14 cellular contexts compared by ENCODE assay signal in genomic region chr3:171860830-171861535, GRCh38. TPM values are rescaled to one million over a fixed set of nuclear protein-coding genes. Genes with fewer than 3 reads are reported as not detected.
A peak's percentile ranks its signal among the peaks of the same experiment; 100 is the strongest.
DNase-seq lines count a peak whose midpoint lies in the region; ATAC-seq and TF ChIP-seq lines count a peak whose summit lies in the region.
"Had no signal": no experiment of that assay in that cellular context is flagged by ENCODE, and none has a peak within 500 bp of the region (broad histone marks: within the 10 kb centered on the region; RNA-seq: fewer than 3 reads in every experiment).

No MANE protein-coding gene starts in this region.

- H3K27me3 ChIP-seq in left lung (no peaks in the 10 kb centered on the region), thyroid gland (no peaks in the 10 kb centered on the region), Peyer's patch (no peaks in the 10 kb centered on the region)

- WGBS in thyroid gland, 2 donors, result 9 to 15% methylated on average over 6 of the region's 6 CpGs

- no peak for TF ChIP-seq POLR2A in thyroid gland (IDR thresholded peaks at IDR 0.05)
- TF ChIP-seq POLR2A in Peyer's patch (IDR thresholded peaks at IDR 0.05), result no peak

- no peaks in the 10 kb centered on the region for H3K36me3 ChIP-seq in left lung
- H3K36me3 ChIP-seq in thyroid gland, result no peaks in the 10 kb centered on the region
- H3K36me3 ChIP-seq in Peyer's patch, result no peaks in the 10 kb centered on the region
- H3K36me3 ChIP-seq: WERI-Rb-1 had no signal

- H3K27ac ChIP-seq in left lung (peak overlapping the region in 1 of 2 donors; percentile 46), thyroid gland (peak overlapping the region; percentile 66 to 91 (median 82)), Peyer's patch (peak overlapping the region in 2 of 4 donors; percentile 22 to 31)
- H3K27ac ChIP-seq: WERI-Rb-1 had no signal

- peaks cover 0 to 2% of the 10 kb centered on the region in 2 donors for H3K9me3 ChIP-seq in left lung
- no peaks in the 10 kb centered on the region for H3K9me3 ChIP-seq in thyroid gland
- H3K9me3 ChIP-seq in Peyer's patch, result no peaks in the 10 kb centered on the region

- H3K4me1 ChIP-seq in left lung (peaks cover 6 to 14% of the 10 kb centered on the region in 2 donors), thyroid gland (peaks cover 10 to 24% of the 10 kb centered on the region in 2 donors), Peyer's patch (no peaks in the 10 kb centered on the region)

- H3K4me3 ChIP-seq in cardiac fibroblast (replicated peaks in 1 of 2; ENCODE audit: low read depth in 2 of 2, low read length in 2 of 2) (no peak overlapping the region), left lung (no peak overlapping the region), thyroid gland (replicated peaks in 1 of 3) (no peak overlapping the region), Peyer's patch (no peak overlapping the region)

- TF ChIP-seq CTCF in cardiac fibroblast (IDR thresholded peaks at IDR 0.05; ENCODE audit: low read depth, low read length), result no peak
- no peak for TF ChIP-seq CTCF in left lung (IDR thresholded peaks at IDR 0.05)
- no peak for TF ChIP-seq CTCF in thyroid gland (IDR thresholded peaks at IDR 0.05)
- TF ChIP-seq CTCF in Peyer's patch (IDR thresholded peaks at IDR 0.05), result no peak

- DNase-seq in H4 (ENCODE audit: low spot score) (peak; percentile 27), cardiac fibroblast (ENCODE audit: low read depth in 2 of 2) (peak; percentile 90 to 98), left lung (no peak), thyroid gland (peak; percentile 70 to 73), Peyer's patch (no peak)
- DNase-seq: cortex of kidney; hypothalamus; natural killer cell; NCI-H2081; stimulated activated CD4-positive, alpha-beta T cell treated with anti-CD3 and anti-CD28 coated beads, Interleukin-2, amount 100 ng/mL, for 24 hours; WERI-Rb-1 had no signal

- ATAC-seq in left lung (peak; percentile 79), GM19324 (IDR thresholded peaks at IDR 0.05; ENCODE audit: low FRiP score, unreplicated experiment) (no peak), GM21526 (IDR thresholded peaks at IDR 0.05; ENCODE audit: low FRiP score, unreplicated experiment) (no peak), HG03439 (IDR thresholded peaks at IDR 0.05; ENCODE audit: unreplicated experiment) (no peak)
- ATAC-seq: natural killer cell had no signal

- intact Hi-C loops in left lung (cut with DNase I) (no loop called here), thyroid gland (cut with DNase I) (no loop called here)

RNA-seq across cellular contexts. Expression of gene TMEM212, which starts 17.8 kb away (rescaled TPM):
- not detected in 2 replicates for total RNA-seq in H4 (2014; rRNA removed; shearing (Covaris generic))
- total RNA-seq in left lung (1 to 10 TPM in 1 of 2 donors, not detected in 1; 2.3 TPM), thyroid gland (not detected), Peyer's patch (not detected)
- total RNA-seq: natural killer cell had no signal

RNA-seq across cellular contexts. Expression of gene PLD1, which starts 50.7 kb away (rescaled TPM):
- total RNA-seq in H4 (2014; rRNA removed; shearing (Covaris generic)), result 14.4 and 19.0 TPM in 2 replicates
- 10 to 100 TPM; 18.5 to 18.7 TPM for total RNA-seq in left lung
- 10 to 100 TPM; 13.0 to 21.7 (median 19.8) TPM for total RNA-seq in thyroid gland
- total RNA-seq in Peyer's patch, result 100 to 1,000 TPM; 120 to 218 (median 187) TPM

Comparison
In these comparisons a context has a peak if more than half of its experiments do, and no peak if none do; other contexts are left out.
1. DNase-seq: peak in H4 (single experiment), cardiac fibroblast (2 of 2) and thyroid gland (2 of 2); none in left lung (0 of 2) and Peyer's patch (0 of 3).